ENCODE assay signal across 1 cellular context in genomic region chr17:41918392-41919164, GRCh38.
A peak's percentile ranks its signal among the peaks of the same experiment; 100 is the strongest.
TF ChIP-seq lines count a peak whose summit lies in the region.

TSS of gene ACLY (minus strand) at chr17:41918951. CDS start at chr17:41913873, 5,078 bp downstream.

TF ChIP-seq in K562, 482 proteins besides CTCF, POLR2A, EP300 and RAD21 (continued from another document and continues in another):
- TF ChIP-seq RAD51 (IDR thresholded peaks at IDR 0.05; ENCODE audit: borderline replicate concordance, low read depth) (no peak), ZNF766 (CRISPR knock-in tag; conservative IDR thresholded peaks at IDR 0.05) (no peak), SIN3A (IDR thresholded peaks at IDR 0.05; ENCODE audit: borderline replicate concordance in 2 of 2, control insufficient read depth in 1 of 2, low read depth in 2 of 2, low read length in 2 of 2) (peak; percentile 73 to 87; a peak in 2 of 4 replicates), RBFOX2 (IDR thresholded peaks at IDR 0.05; ENCODE audit: low read depth, low read length) (peak; percentile 88), ZNF277 (CRISPR knock-in tag; IDR thresholded peaks at IDR 0.05; ENCODE audit: borderline replicate concordance) (no peak), ZNF124 (CRISPR knock-in tag; IDR thresholded peaks at IDR 0.05) (no peak), CBX1 (IDR thresholded peaks at IDR 0.05; ENCODE audit: low read depth) (0 out of 2 replicates have a peak, but pooled peaks have one; percentile 76), CXXC5 (CRISPR knock-in tag; IDR thresholded peaks at IDR 0.05) (peak; percentile 82), GATAD2B (IDR thresholded peaks at IDR 0.05; ENCODE audit: borderline replicate concordance) (no peak), HNRNPL (IDR thresholded peaks at IDR 0.05; ENCODE audit: low read depth, low read length) (no peak), PML (IDR thresholded peaks at IDR 0.05; ENCODE audit: low read length) (peak; percentile 30; the same call in 1 of the 2 replicates), MEF2D (tag; conservative IDR thresholded peaks at IDR 0.05; ENCODE audit: low read depth) (no peak), SP1 (CRISPR knock-in tag; IDR thresholded peaks at IDR 0.05) (peak; percentile 90), MTA3 (IDR thresholded peaks at IDR 0.05; ENCODE audit: borderline replicate concordance) (peak; percentile 58; the same call in 1 of the 2 replicates), TBP (optimal IDR thresholded peaks at IDR 0.05; ENCODE audit: low read depth, low read length) (peak; percentile 75), SAP30 (IDR thresholded peaks at IDR 0.05; ENCODE audit: borderline replicate concordance, insufficient read depth, low read depth, low read length, poor library complexity, severe bottlenecking) (peak; percentile 85), ZNF398 (CRISPR knock-in tag; IDR thresholded peaks at IDR 0.05) (no peak), HOMEZ (CRISPR knock-in tag; IDR thresholded peaks at IDR 0.05) (no peak), RCOR1 (IDR thresholded peaks at IDR 0.05; ENCODE audit: borderline replicate concordance in 1 of 2, low read depth in 2 of 2, low read length in 2 of 2) (no peak), TRIM24 (IDR thresholded peaks at IDR 0.05) (no peak), CBX8 (IDR thresholded peaks at IDR 0.05; ENCODE audit: borderline replicate concordance, extremely low read depth, low read depth, low read length, poor library complexity, severe bottlenecking) (no peak), FIP1L1 (IDR thresholded peaks at IDR 0.05; ENCODE audit: low read depth, low read length, poor library complexity, severe bottlenecking) (peak; percentile 47), KLF10 (CRISPR knock-in tag; IDR thresholded peaks at IDR 0.05) (no peak), ZC3H8 (IDR thresholded peaks at IDR 0.05) (no peak), ILK (tag; IDR thresholded peaks at IDR 0.05; ENCODE audit: borderline replicate concordance, low read depth) (no peak), PCBP1 (IDR thresholded peaks at IDR 0.05; ENCODE audit: low read depth, low read length, poor library complexity, severe bottlenecking) (peak; percentile 83), GABPB1 (CRISPR knock-in tag; IDR thresholded peaks at IDR 0.05) (peak; percentile 59), REST (CRISPR knock-in tag; IDR thresholded peaks at IDR 0.05; ENCODE audit: low read depth) (0 out of 2 replicates have a peak, but pooled peaks have one; percentile 21), HMGXB4 (CRISPR knock-in tag; IDR thresholded peaks at IDR 0.05) (0 out of 2 replicates have a peak, but pooled peaks have one; percentile 51), NFE2L1 (tag; IDR thresholded peaks at IDR 0.05; ENCODE audit: borderline replicate concordance, low read depth) (no peak), TAF7 (tag; IDR thresholded peaks at IDR 0.05) (0 out of 2 replicates have a peak, but pooled peaks have one; percentile 30), TFE3 (CRISPR knock-in tag; IDR thresholded peaks at IDR 0.05) (no peak), FOSL1 (tag; conservative IDR thresholded peaks at IDR 0.05) (no peak), ETV5 (CRISPR knock-in tag; IDR thresholded peaks at IDR 0.05; ENCODE audit: low read depth) (peak; percentile 21; the same call in 1 of the 2 replicates), STAT5B (CRISPR knock-in tag; IDR thresholded peaks at IDR 0.05) (no peak), POLR2B (IDR thresholded peaks at IDR 0.05; ENCODE audit: low read depth, partially characterized antibody) (peak; percentile 81), SREBF1 (IDR thresholded peaks at IDR 0.05; ENCODE audit: borderline replicate concordance, low read depth, low read length) (peak; percentile 18; the same call in 1 of the 2 replicates), ATF6 (CRISPR knock-in tag; IDR thresholded peaks at IDR 0.05) (no peak)
- TF ChIP-seq, protein P1, sequence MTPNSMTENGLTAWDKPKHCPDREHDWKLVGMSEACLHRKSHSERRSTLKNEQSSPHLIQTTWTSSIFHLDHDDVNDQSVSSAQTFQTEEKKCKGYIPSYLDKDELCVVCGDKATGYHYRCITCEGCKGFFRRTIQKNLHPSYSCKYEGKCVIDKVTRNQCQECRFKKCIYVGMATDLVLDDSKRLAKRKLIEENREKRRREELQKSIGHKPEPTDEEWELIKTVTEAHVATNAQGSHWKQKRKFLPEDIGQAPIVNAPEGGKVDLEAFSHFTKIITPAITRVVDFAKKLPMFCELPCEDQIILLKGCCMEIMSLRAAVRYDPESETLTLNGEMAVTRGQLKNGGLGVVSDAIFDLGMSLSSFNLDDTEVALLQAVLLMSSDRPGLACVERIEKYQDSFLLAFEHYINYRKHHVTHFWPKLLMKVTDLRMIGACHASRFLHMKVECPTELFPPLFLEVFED (CRISPR knock-in tag; conservative IDR thresholded peaks at IDR 0.05): no peak
- TF ChIP-seq, protein P2, sequence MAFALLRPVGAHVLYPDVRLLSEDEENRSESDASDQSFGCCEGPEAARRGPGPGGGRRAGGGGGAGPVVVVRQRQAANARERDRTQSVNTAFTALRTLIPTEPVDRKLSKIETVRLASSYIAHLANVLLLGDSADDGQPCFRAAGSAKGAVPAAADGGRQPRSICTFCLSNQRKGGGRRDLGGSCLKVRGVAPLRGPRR (CRISPR knock-in tag; IDR thresholded peaks at IDR 0.05): no peak; the same call in 1 of the 2 replicates
- TF ChIP-seq, protein P3, sequence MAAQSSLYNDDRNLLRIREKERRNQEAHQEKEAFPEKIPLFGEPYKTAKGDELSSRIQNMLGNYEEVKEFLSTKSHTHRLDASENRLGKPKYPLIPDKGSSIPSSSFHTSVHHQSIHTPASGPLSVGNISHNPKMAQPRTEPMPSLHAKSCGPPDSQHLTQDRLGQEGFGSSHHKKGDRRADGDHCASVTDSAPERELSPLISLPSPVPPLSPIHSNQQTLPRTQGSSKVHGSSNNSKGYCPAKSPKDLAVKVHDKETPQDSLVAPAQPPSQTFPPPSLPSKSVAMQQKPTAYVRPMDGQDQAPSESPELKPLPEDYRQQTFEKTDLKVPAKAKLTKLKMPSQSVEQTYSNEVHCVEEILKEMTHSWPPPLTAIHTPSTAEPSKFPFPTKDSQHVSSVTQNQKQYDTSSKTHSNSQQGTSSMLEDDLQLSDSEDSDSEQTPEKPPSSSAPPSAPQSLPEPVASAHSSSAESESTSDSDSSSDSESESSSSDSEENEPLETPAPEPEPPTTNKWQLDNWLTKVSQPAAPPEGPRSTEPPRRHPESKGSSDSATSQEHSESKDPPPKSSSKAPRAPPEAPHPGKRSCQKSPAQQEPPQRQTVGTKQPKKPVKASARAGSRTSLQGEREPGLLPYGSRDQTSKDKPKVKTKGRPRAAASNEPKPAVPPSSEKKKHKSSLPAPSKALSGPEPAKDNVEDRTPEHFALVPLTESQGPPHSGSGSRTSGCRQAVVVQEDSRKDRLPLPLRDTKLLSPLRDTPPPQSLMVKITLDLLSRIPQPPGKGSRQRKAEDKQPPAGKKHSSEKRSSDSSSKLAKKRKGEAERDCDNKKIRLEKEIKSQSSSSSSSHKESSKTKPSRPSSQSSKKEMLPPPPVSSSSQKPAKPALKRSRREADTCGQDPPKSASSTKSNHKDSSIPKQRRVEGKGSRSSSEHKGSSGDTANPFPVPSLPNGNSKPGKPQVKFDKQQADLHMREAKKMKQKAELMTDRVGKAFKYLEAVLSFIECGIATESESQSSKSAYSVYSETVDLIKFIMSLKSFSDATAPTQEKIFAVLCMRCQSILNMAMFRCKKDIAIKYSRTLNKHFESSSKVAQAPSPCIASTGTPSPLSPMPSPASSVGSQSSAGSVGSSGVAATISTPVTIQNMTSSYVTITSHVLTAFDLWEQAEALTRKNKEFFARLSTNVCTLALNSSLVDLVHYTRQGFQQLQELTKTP (IDR thresholded peaks at IDR 0.05; ENCODE audit: low read depth in 1 of 2, partially characterized antibody in 2 of 2): peak in 1 of 2 experiments; percentile 86
